In genomic region chr5:83281658-83282057, GRCh38 we compare ENCODE assay signal across 14 cellular contexts.
A peak's percentile ranks its signal among the peaks of the same experiment; 100 is the strongest.
DNase-seq lines count a peak whose midpoint lies in the region; ATAC-seq lines count a peak whose summit lies in the region.
"Had no signal": no experiment of that assay in that cellular context is flagged by ENCODE, and none has a peak within 500 bp of the region (broad histone marks: within the 10 kb centered on the region; RNA-seq: fewer than 3 reads in every experiment).

No MANE protein-coding gene starts in this region.

- no peak for ATAC-seq in HG03159 (IDR thresholded peaks at IDR 0.05; ENCODE audit: unreplicated experiment)
- ATAC-seq: activated CD8-positive, alpha-beta T cell treated with anti-CD3 and anti-CD28 coated beads for 36 hours had no signal

- DNase-seq in AG08395 (ENCODE audit: low spot score) (peak; percentile 76), HS-27A (ENCODE audit: low read depth) (peak; percentile 39), astrocyte of the hippocampus (ENCODE audit: low read depth, low spot score) (peak; percentile 86), kidney glomerular epithelial cell (lab: John Stamatoyannopoulos, UW) (peak; percentile 93), NCI-H2029 (lab: John Stamatoyannopoulos, UW) (no peak), NCI-H82 (lab: John Stamatoyannopoulos, UW) (no peak), substantia nigra (lab: John Stamatoyannopoulos, UW) (no peak)
- DNase-seq: activated CD8-positive, alpha-beta T cell treated with anti-CD3 and anti-CD28 coated beads for 36 hours; activated gamma-delta T cell; NCI-H1436; NCI-H69; nucleus accumbens had no signal

- no peak overlapping the region for H3K27ac ChIP-seq in substantia nigra (ENCODE audit: low read depth, low read length, poor library complexity, severe bottlenecking)
- H3K27ac ChIP-seq: epithelial cell of prostate had no signal

Comparison
In these comparisons a context has a peak if more than half of its experiments do, and no peak if none do; other contexts are left out.
1. DNase-seq: peak in AG08395 (single experiment), HS-27A (single experiment), astrocyte of the hippocampus (single experiment) and kidney glomerular epithelial cell (single experiment); none in NCI-H2029 (single experiment), NCI-H82 (single experiment) and substantia nigra (0 of 49).